ENCODE assay signal across 9 cellular contexts in the genomic region with DNA sequence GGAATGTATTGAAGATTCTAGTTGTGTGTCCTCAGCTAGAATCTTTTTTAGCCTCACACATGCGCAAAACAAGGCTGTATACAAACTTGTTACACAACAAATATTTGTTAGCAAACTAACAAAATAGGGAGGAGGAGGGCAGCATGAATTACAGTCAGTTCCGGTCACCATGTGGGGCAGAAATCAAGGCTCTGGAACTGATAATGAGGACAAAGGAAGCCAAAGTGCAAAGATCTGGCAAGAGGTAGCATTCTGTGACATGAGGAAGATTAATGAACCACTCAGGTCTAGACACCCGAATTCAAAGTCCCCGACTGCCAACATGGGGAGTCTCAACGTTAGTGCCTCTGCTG. TPM values are rescaled to one million over a fixed set of nuclear protein-coding genes. Genes with fewer than 3 reads are reported as not detected.
DNase-seq lines count a peak whose midpoint lies in the region; ATAC-seq, FAIRE-seq and TF ChIP-seq lines count a peak whose summit lies in the region.
"Had no signal": no experiment of that assay in that cellular context is flagged by ENCODE, and none has a peak within 500 bp of the region (broad histone marks: within the 10 kb centered on the region; RNA-seq: fewer than 3 reads in every experiment).

No MANE protein-coding gene starts in this region.

- POLR2A ChIA-PET in activated B cell treated with CpG ODN at 0.5 μM for 24 hours (lab: Charles Lee) = interaction anchor here (1.3 to 5.7 kb wide), 5 partner anchors 13 to 566 kb away, joined by 3 to 37 read pairs (median 4); a partner anchor contains a TSS

- TF ChIP-seq CTCF in activated B cell treated with CpG ODN at 0.5 μM for 24 hours (IDR thresholded peaks at IDR 0.05) (no peak), kidney (IDR thresholded peaks at IDR 0.05; ENCODE audit: borderline replicate concordance, extremely low read depth, insufficient read depth) (no peak)

- H3K4me3 Mint-ChIP-seq in activated B cell treated with CpG ODN at 0.5 μM for 24 hours = peak overlapping the region; percentile 92

- intact Hi-C loops in activated B cell treated with CpG ODN at 0.5 μM for 24 hours (cut with micrococcal nuclease) (loop anchor here (1.0 kb wide), 1 partner anchor 49 kb away; a partner anchor contains a TSS), kidney (cut with DNase I) (no loop called here)

- H3K9ac ChIP-seq in kidney (ENCODE audit: low read length in 2 of 2) = peak overlapping the region in 1 of 2 donors; percentile 83
- peak overlapping the region; percentile 43 to 86 (median 76) for H3K9ac ChIP-seq in subcutaneous abdominal adipose tissue (ENCODE audit: low read length in 5 of 5)

- FAIRE-seq in kidney (lab: Jason Lieb, UNC) = no peak

- H3K4me1 ChIP-seq in kidney (ENCODE audit: control insufficient read depth in 1 of 2, insufficient read depth in 1 of 2, low read depth in 1 of 2, low read length in 2 of 2) = peaks cover 8 to 24% of the 10 kb centered on the region in 2 donors
- peaks cover 6 to 56% (median 51%) of the 10 kb centered on the region in 5 donors for H3K4me1 ChIP-seq in subcutaneous abdominal adipose tissue (ENCODE audit: control insufficient read depth in 5 of 5, insufficient read depth in 5 of 5, low read length in 5 of 5)

- CTCF ChIA-PET in activated B cell treated with CpG ODN at 0.5 μM for 24 hours (lab: Charles Lee) = no interaction called here

- peak overlapping the region; percentile 99 for H3K27ac Mint-ChIP-seq in activated B cell treated with CpG ODN at 0.5 μM for 24 hours

- peaks cover 41% of the 10 kb centered on the region for H3K36me3 Mint-ChIP-seq in activated B cell treated with CpG ODN at 0.5 μM for 24 hours (ENCODE audit: low read depth)

- peaks cover 78% of the 10 kb centered on the region for H3K4me1 Mint-ChIP-seq in activated B cell treated with CpG ODN at 0.5 μM for 24 hours

- no peak for ATAC-seq in activated B cell treated with CpG ODN at 0.5 μM for 24 hours (ENCODE audit: low read depth)
- ATAC-seq in HG03378 (IDR thresholded peaks at IDR 0.05; ENCODE audit: unreplicated experiment) = no peak

- DNase-seq in DMS 273 (lab: John Stamatoyannopoulos, UW; ENCODE audit: unreplicated experiment) (peak; percentile 73), DMS 273 treated with DMSO at 0.1 percent for 48 hours (lab: John Stamatoyannopoulos, UW) (no peak), activated B cell treated with CpG ODN at 0.5 μM for 24 hours (no peak), kidney (no peak), UCSD-AML1 (lab: John Stamatoyannopoulos, UW; ENCODE audit: unreplicated experiment) (no peak), NCI-H2171 (lab: John Stamatoyannopoulos, UW) (no peak)
- DNase-seq: 8988T had no signal

- H3K27ac ChIP-seq in kidney (ENCODE audit: low read depth in 2 of 2, low read length in 2 of 2) (peak overlapping the region; percentile 96 to 99), subcutaneous abdominal adipose tissue (ENCODE audit: low read depth, low read length) (peak overlapping the region; percentile 98)

- H3K9me3 ChIP-seq in kidney (ENCODE audit: control insufficient read depth in 1 of 2, low read length in 2 of 2) (no peaks in the 10 kb centered on the region), subcutaneous abdominal adipose tissue (ENCODE audit: control insufficient read depth in 5 of 5, low read length in 5 of 5) (no peaks in the 10 kb centered on the region)

- H3K27me3 Mint-ChIP-seq in activated B cell treated with CpG ODN at 0.5 μM for 24 hours = no peaks in the 10 kb centered on the region

- H3K36me3 ChIP-seq in kidney (ENCODE audit: control insufficient read depth in 1 of 2, insufficient read depth in 2 of 2, low read length in 2 of 2) (peaks cover 30 to 35% of the 10 kb centered on the region in 2 donors), subcutaneous abdominal adipose tissue (ENCODE audit: control insufficient read depth in 5 of 5, insufficient read depth in 5 of 5, low read length in 5 of 5) (peaks cover 0 to 39% (median 37%) of the 10 kb centered on the region in 5 donors)

- H3K9me3 Mint-ChIP-seq in activated B cell treated with CpG ODN at 0.5 μM for 24 hours = no peaks in the 10 kb centered on the region

- H3K4me3 ChIP-seq in kidney (ENCODE audit: low read length in 2 of 2) (peak overlapping the region; percentile 62 to 82), subcutaneous abdominal adipose tissue (ENCODE audit: low read depth in 1 of 5, low read length in 5 of 5) (peak overlapping the region; percentile 68 to 76 (median 73))

- no peaks in the 10 kb centered on the region for H3K27me3 ChIP-seq in subcutaneous abdominal adipose tissue (ENCODE audit: control insufficient read depth in 5 of 5, insufficient read depth in 4 of 5, low read length in 5 of 5)

RNA-seq across cellular contexts. Expression of a gene that starts 1.9 kb away (rescaled TPM):
- total RNA-seq in activated B cell treated with CpG ODN at 0.5 μM for 24 hours (122 and 146 TPM in 2 replicates), kidney (199 TPM)
- 41.7 TPM for polyA plus RNA-seq in kidney (ENCODE audit: insufficient read depth, low read depth, low replicate concordance)

RNA-seq across cellular contexts. Expression of a gene that starts 40.1 kb away (rescaled TPM):
- 7.7 and 8.4 TPM in 2 replicates for total RNA-seq in activated B cell treated with CpG ODN at 0.5 μM for 24 hours
- 26.5 TPM for total RNA-seq in kidney
- 39.7 TPM for polyA plus RNA-seq in kidney (ENCODE audit: insufficient read depth, low read depth, low replicate concordance)

RNA-seq across cellular contexts. Expression of a gene that starts 48.1 kb away (rescaled TPM):
- total RNA-seq in activated B cell treated with CpG ODN at 0.5 μM for 24 hours (90.6 and 103 TPM in 2 replicates), kidney (52.0 TPM)
- polyA plus RNA-seq in kidney (ENCODE audit: insufficient read depth, low read depth, low replicate concordance) = 11.7 TPM

RNA-seq across cellular contexts. Expression of a gene that starts 53.1 kb away (rescaled TPM):
- total RNA-seq in activated B cell treated with CpG ODN at 0.5 μM for 24 hours (39.3 and 45.2 TPM in 2 replicates), kidney (42.8 TPM)
- polyA plus RNA-seq in kidney (ENCODE audit: insufficient read depth, low read depth, low replicate concordance) = 12.8 TPM
